In the genomic region with DNA sequence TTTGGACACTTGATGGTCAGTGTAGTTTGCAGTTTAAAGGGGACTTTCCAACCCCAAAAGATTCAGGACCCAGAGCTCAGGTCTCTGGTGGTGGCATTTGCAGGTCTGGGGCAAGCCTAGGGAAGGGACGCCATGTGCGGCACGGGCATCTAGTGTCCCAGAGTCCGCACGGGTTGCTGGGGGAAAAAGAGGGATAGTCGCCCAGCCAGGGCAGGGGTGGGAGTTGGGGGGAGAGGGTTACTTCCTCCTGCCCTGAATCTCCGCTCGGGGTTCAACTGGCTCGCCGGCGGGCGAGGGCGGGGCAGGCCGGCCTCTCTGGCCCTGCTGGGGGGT, we compare ENCODE assay signal across 13 cellular contexts. TPM values are rescaled to one million over a fixed set of nuclear protein-coding genes. Genes with fewer than 3 reads are reported as not detected.
DNase-seq lines count a peak whose midpoint lies in the region; ATAC-seq, FAIRE-seq and TF ChIP-seq lines count a peak whose summit lies in the region.
"Had no signal": no experiment of that assay in that cellular context is flagged by ENCODE, and none has a peak within 500 bp of the region (broad histone marks: within the 10 kb centered on the region; RNA-seq: fewer than 3 reads in every experiment).

No MANE protein-coding gene starts in this region.

- TF ChIP-seq EP300 in HepG2 (IDR thresholded peaks at IDR 0.05; ENCODE audit: low read depth in 2 of 2, low read length in 2 of 2) = no peak
- no peak for TF ChIP-seq EP300 in HepG2 (CRISPR knock-in tag; IDR thresholded peaks at IDR 0.05; ENCODE audit: borderline replicate concordance)

- H3K4me1 Mint-ChIP-seq in activated CD4-positive, alpha-beta memory T cell treated with anti-CD3 and anti-CD28 coated beads for 36 hours (ENCODE audit: low read depth) = peaks cover 13% of the 10 kb centered on the region
- peaks cover 20% of the 10 kb centered on the region for H3K4me1 Mint-ChIP-seq in activated CD4-positive, alpha-beta memory T cell treated with anti-CD3 and anti-CD28 coated beads, Interleukin-2, amount 10 ng/mL, durations not matched to agents 7 days and 5 days
- H3K4me1 Mint-ChIP-seq in activated naive CD8-positive, alpha-beta T cell treated with anti-CD3 and anti-CD28 coated beads, Interleukin-2, amount 10 ng/mL, durations not matched to agents 7 days and 5 days = peaks cover 17% of the 10 kb centered on the region
- H3K4me1 Mint-ChIP-seq in stimulated activated memory B cell treated with anti-CD40 and anti-IgM and Interleukin-4, amounts not matched to agents 10 μg/mL and 1 μg/mL and 100 μg/mL, for 72 hours = peaks cover 20% of the 10 kb centered on the region

- no peak overlapping the region for H3K27ac ChIP-seq in HepG2 (ENCODE audit: extremely low read length, insufficient read depth, low read length)
- H3K27ac ChIP-seq: uterus had no signal

- H3K4me2 ChIP-seq in HepG2 (ENCODE audit: low read depth, low read length) = peak overlapping the region; percentile 84

- no peak for FAIRE-seq in HepG2 (lab: Jason Lieb, UNC)

- WGBS in HepG2 (ENCODE audit: low lambda C conversion rate) = 30% methylated on average over 4 of the region's 14 CpGs

- no peaks in the 10 kb centered on the region for H3K36me3 Mint-ChIP-seq in activated CD4-positive, alpha-beta memory T cell treated with anti-CD3 and anti-CD28 coated beads for 36 hours
- no peaks in the 10 kb centered on the region for H3K36me3 Mint-ChIP-seq in activated CD4-positive, alpha-beta memory T cell treated with anti-CD3 and anti-CD28 coated beads, Interleukin-2, amount 10 ng/mL, durations not matched to agents 7 days and 5 days (ENCODE audit: low read depth)
- H3K36me3 Mint-ChIP-seq in activated naive CD8-positive, alpha-beta T cell treated with anti-CD3 and anti-CD28 coated beads, Interleukin-2, amount 10 ng/mL, durations not matched to agents 7 days and 5 days = no peaks in the 10 kb centered on the region
- H3K36me3 Mint-ChIP-seq in stimulated activated memory B cell treated with anti-CD40 and anti-IgM and Interleukin-4, amounts not matched to agents 10 μg/mL and 1 μg/mL and 100 μg/mL, for 72 hours = no peaks in the 10 kb centered on the region

- H3K4me3 ChIP-seq in HepG2 (replicated peaks in 1 of 3; ENCODE audit: insufficient read depth in 1 of 3, low read depth in 2 of 3, low read length in 3 of 3) = peak overlapping the region; percentile 47 to 74 (median 48); a peak in 4 of 6 replicates

- no peak for TF ChIP-seq RAD21 in HepG2 (CRISPR knock-in tag; IDR thresholded peaks at IDR 0.05)

- CTCF ChIA-PET in activated CD4-positive, alpha-beta memory T cell treated with anti-CD3 and anti-CD28 coated beads for 36 hours (lab: Charles Lee) = interaction anchor here (1.2 to 2.6 kb wide), 3 partner anchors 14 to 193 kb away, joined by 3 to 19 read pairs (median 4); a partner anchor contains a TSS
- CTCF ChIA-PET in activated CD4-positive, alpha-beta memory T cell treated with anti-CD3 and anti-CD28 coated beads, Interleukin-2, amount 10 ng/mL, durations not matched to agents 7 days and 5 days (lab: Charles Lee) = interaction anchor here (1.4 to 3.7 kb wide), 2 partner anchors 13 to 85 kb away, joined by 4 to 28 read pairs; a partner anchor contains a TSS
- CTCF ChIA-PET in HepG2 (lab: Yijun Ruan, JAX; ENCODE audit: low intra/inter-chr PET ratio, low total read pairs) = no interaction called here

- H3K27ac Mint-ChIP-seq in activated CD4-positive, alpha-beta memory T cell treated with anti-CD3 and anti-CD28 coated beads for 36 hours = no peak overlapping the region
- no peak overlapping the region for H3K27ac Mint-ChIP-seq in activated CD4-positive, alpha-beta memory T cell treated with anti-CD3 and anti-CD28 coated beads, Interleukin-2, amount 10 ng/mL, durations not matched to agents 7 days and 5 days
- no peak overlapping the region for H3K27ac Mint-ChIP-seq in activated naive CD8-positive, alpha-beta T cell treated with anti-CD3 and anti-CD28 coated beads, Interleukin-2, amount 10 ng/mL, durations not matched to agents 7 days and 5 days
- H3K27ac Mint-ChIP-seq in stimulated activated memory B cell treated with anti-CD40 and anti-IgM and Interleukin-4, amounts not matched to agents 10 μg/mL and 1 μg/mL and 100 μg/mL, for 72 hours = no peak overlapping the region

- no peak overlapping the region for H3K9ac ChIP-seq in HepG2 (ENCODE audit: insufficient read depth, low read depth, low read length)

- no peak for TF ChIP-seq CTCF in HepG2 (CRISPR knock-in tag; IDR thresholded peaks at IDR 0.05)

- TF ChIP-seq POLR2A in HepG2 (IDR thresholded peaks at IDR 0.05; ENCODE audit: insufficient read depth in 1 of 2, low read depth in 2 of 2, low read length in 2 of 2) = no peak

- peaks cover 32% of the 10 kb centered on the region for H3K27me3 Mint-ChIP-seq in activated CD4-positive, alpha-beta memory T cell treated with anti-CD3 and anti-CD28 coated beads for 36 hours
- peaks cover 46% of the 10 kb centered on the region for H3K27me3 Mint-ChIP-seq in activated CD4-positive, alpha-beta memory T cell treated with anti-CD3 and anti-CD28 coated beads, Interleukin-2, amount 10 ng/mL, durations not matched to agents 7 days and 5 days
- H3K27me3 Mint-ChIP-seq in activated naive CD8-positive, alpha-beta T cell treated with anti-CD3 and anti-CD28 coated beads, Interleukin-2, amount 10 ng/mL, durations not matched to agents 7 days and 5 days = peaks cover 62% of the 10 kb centered on the region
- H3K27me3 Mint-ChIP-seq in stimulated activated memory B cell treated with anti-CD40 and anti-IgM and Interleukin-4, amounts not matched to agents 10 μg/mL and 1 μg/mL and 100 μg/mL, for 72 hours = peaks cover 58% of the 10 kb centered on the region

- no peak for DNase-seq in activated CD4-positive, alpha-beta memory T cell treated with anti-CD3 and anti-CD28 coated beads for 36 hours
- no peak for DNase-seq in activated CD4-positive, alpha-beta memory T cell treated with anti-CD3 and anti-CD28 coated beads, Interleukin-2, amount 10 ng/mL, durations not matched to agents 7 days and 5 days
- no peak for DNase-seq in activated naive CD8-positive, alpha-beta T cell treated with anti-CD3 and anti-CD28 coated beads, Interleukin-2, amount 10 ng/mL, durations not matched to agents 7 days and 5 days
- DNase-seq in HepG2 (ENCODE audit: low spot score) (no peak), NCI-H146 treated with DMSO at 0.1 percent for 48 hours (lab: John Stamatoyannopoulos, UW; ENCODE audit: unreplicated experiment) (no peak), NOMO-1 treated with dmso at 0.1 percent for 144 hours (lab: John Stamatoyannopoulos, UW; ENCODE audit: unreplicated experiment) (no peak)
- DNase-seq: activated CD4-positive, alpha-beta T cell treated with anti-CD3 and anti-CD28 coated beads, Interleukin-2, amount 50 U/mL, for 1 hour; NCI-H1048 had no signal

- BruUV-seq in HepG2 (replicated peaks; lab: Mats Ljungman, UMichigan) = no TSS peak

- H3K36me3 ChIP-seq in HepG2 (replicated peaks in 1 of 2; ENCODE audit: control insufficient read depth in 1 of 2, insufficient read depth in 2 of 2, low read length in 2 of 2) = no peaks in the 10 kb centered on the region
- H3K36me3 ChIP-seq: uterus had no signal

- H3K27me3 ChIP-seq in HepG2 (ENCODE audit: control insufficient read depth in 1 of 2, insufficient read depth in 2 of 2, low read length in 2 of 2) = peaks cover 7 to 70% of the 10 kb centered on the region in 2 experiments; a peak in 4 of 5 replicates

- H3K79me2 ChIP-seq in HepG2 (ENCODE audit: insufficient read depth, low read length) = no peaks in the 10 kb centered on the region

- no peak for ATAC-seq in activated naive CD8-positive, alpha-beta T cell treated with anti-CD3 and anti-CD28 coated beads, Interleukin-2, amount 10 ng/mL, durations not matched to agents 7 days and 5 days (ENCODE audit: low read depth)
- ATAC-seq in HepG2 (peak; percentile 51), HG03095 (IDR thresholded peaks at IDR 0.05; ENCODE audit: unreplicated experiment) (no peak)
- ATAC-seq in stimulated activated memory B cell treated with anti-CD40 and anti-IgM and Interleukin-4, amounts not matched to agents 10 μg/mL and 1 μg/mL and 100 μg/mL, for 72 hours = no peak

- no peak overlapping the region for H2AFZ ChIP-seq in HepG2 (ENCODE audit: low read length)

- H3K4me3 Mint-ChIP-seq in activated CD4-positive, alpha-beta memory T cell treated with anti-CD3 and anti-CD28 coated beads for 36 hours = peak overlapping the region; percentile 41
- no peak overlapping the region for H3K4me3 Mint-ChIP-seq in activated CD4-positive, alpha-beta memory T cell treated with anti-CD3 and anti-CD28 coated beads, Interleukin-2, amount 10 ng/mL, durations not matched to agents 7 days and 5 days
- H3K4me3 Mint-ChIP-seq in activated naive CD8-positive, alpha-beta T cell treated with anti-CD3 and anti-CD28 coated beads, Interleukin-2, amount 10 ng/mL, durations not matched to agents 7 days and 5 days = peak overlapping the region; percentile 65
- H3K4me3 Mint-ChIP-seq in stimulated activated memory B cell treated with anti-CD40 and anti-IgM and Interleukin-4, amounts not matched to agents 10 μg/mL and 1 μg/mL and 100 μg/mL, for 72 hours = peak overlapping the region; percentile 61

- H3K9me3 ChIP-seq in HepG2 (ENCODE audit: low read length) = no peaks in the 10 kb centered on the region
- H3K9me3 ChIP-seq: uterus had no signal

- intact Hi-C loops in activated CD4-positive, alpha-beta memory T cell treated with anti-CD3 and anti-CD28 coated beads for 36 hours (cut with micrococcal nuclease) = no loop called here
- intact Hi-C loops in HepG2 (cut with micrococcal nuclease; ENCODE audit: unreplicated experiment) = loop anchor here (10.0 kb wide), 1 partner anchor 89 kb away; a partner anchor contains a TSS

- H3K9me3 Mint-ChIP-seq in activated CD4-positive, alpha-beta memory T cell treated with anti-CD3 and anti-CD28 coated beads for 36 hours = no peaks in the 10 kb centered on the region
- H3K9me3 Mint-ChIP-seq in activated CD4-positive, alpha-beta memory T cell treated with anti-CD3 and anti-CD28 coated beads, Interleukin-2, amount 10 ng/mL, durations not matched to agents 7 days and 5 days = no peaks in the 10 kb centered on the region
- H3K9me3 Mint-ChIP-seq in activated naive CD8-positive, alpha-beta T cell treated with anti-CD3 and anti-CD28 coated beads, Interleukin-2, amount 10 ng/mL, durations not matched to agents 7 days and 5 days = no peaks in the 10 kb centered on the region
- H3K9me3 Mint-ChIP-seq in stimulated activated memory B cell treated with anti-CD40 and anti-IgM and Interleukin-4, amounts not matched to agents 10 μg/mL and 1 μg/mL and 100 μg/mL, for 72 hours = no peaks in the 10 kb centered on the region

- H3K4me1 ChIP-seq in HepG2 (ENCODE audit: insufficient read depth, low read length) = peaks cover 15% of the 10 kb centered on the region; the same call in 1 of the 2 replicates

- in situ Hi-C loops in HepG2 (cut with HindIII; ENCODE audit: extremely low pct_ligation_motif_present, low pct_unique_long_range_greater_than_20kb) = no loop called here

- POLR2A ChIA-PET in activated CD4-positive, alpha-beta memory T cell treated with anti-CD3 and anti-CD28 coated beads for 36 hours (lab: Charles Lee) = no interaction called here
- POLR2A ChIA-PET in activated CD4-positive, alpha-beta memory T cell treated with anti-CD3 and anti-CD28 coated beads, Interleukin-2, amount 10 ng/mL, durations not matched to agents 7 days and 5 days (lab: Charles Lee) = interaction anchor here (3.1 kb wide), 1 partner anchor 13 kb away, joined by 17 read pairs; a partner anchor contains a TSS
- POLR2A ChIA-PET in activated naive CD8-positive, alpha-beta T cell treated with anti-CD3 and anti-CD28 coated beads, Interleukin-2, amount 10 ng/mL, durations not matched to agents 7 days and 5 days (lab: Charles Lee) = no interaction called here
- POLR2A ChIA-PET in HepG2 (lab: Yijun Ruan, JAX) = interaction anchor here (0.8 kb wide), 1 partner anchor 13 kb away, joined by 3 read pairs; a partner anchor contains a TSS

- no peaks in the 10 kb centered on the region for H4K20me1 ChIP-seq in HepG2 (ENCODE audit: insufficient read depth, low read length)

RNA-seq across cellular contexts. Expression of a gene that starts 0.2 kb away (rescaled TPM):
- under 1 TPM in 1 of 2 experiments, not detected in 1; 0.12 TPM for total RNA-seq in activated CD4-positive, alpha-beta memory T cell treated with anti-CD3 and anti-CD28 coated beads for 36 hours
- under 1 TPM in 1 of 2 experiments, not detected in 1; 0.13 TPM for total RNA-seq in activated CD4-positive, alpha-beta memory T cell treated with anti-CD3 and anti-CD28 coated beads, Interleukin-2, amount 10 ng/mL, durations not matched to agents 7 days and 5 days
- total RNA-seq in activated naive CD8-positive, alpha-beta T cell treated with anti-CD3 and anti-CD28 coated beads, Interleukin-2, amount 10 ng/mL, durations not matched to agents 7 days and 5 days = not detected
- not detected in 2 replicates for total RNA-seq in HepG2 (2016; rRNA removed; fragmentation: Illumina TruSeq; extraction: Trizol)
- total RNA-seq in HepG2 (2016; cell fraction: cytosol; rRNA removed; fragmentation: Illumina TruSeq; extraction: Trizol; ENCODE audit: low read depth) = not detected in 2 replicates
- total RNA-seq in HepG2 (2016; cell fraction: insoluble cytoplasmic fraction; rRNA removed; fragmentation: Illumina TruSeq; extraction: Trizol) = not detected in 2 replicates
- not detected in 2 replicates for total RNA-seq in HepG2 (2016; cell fraction: membrane; rRNA removed; fragmentation: Illumina TruSeq; extraction: Trizol)
- not detected in 2 replicates for total RNA-seq in HepG2 (2016; cell fraction: nucleus; rRNA removed; fragmentation: Illumina TruSeq; extraction: Trizol)
- polyA plus RNA-seq in HepG2 (2011; rRNA removed) = not detected in 2 replicates
- polyA plus RNA-seq in HepG2 (2011; cell fraction: cytosol; rRNA removed) = 0.03 TPM in 1 of 2 replicates, not detected in the other
- not detected in 2 replicates for polyA plus RNA-seq in HepG2 (2011; cell fraction: nucleus; rRNA removed)
- not detected in 2 replicates for polyA plus RNA-seq in HepG2 (2012)
- polyA plus RNA-seq in HepG2 (2016; cell fraction: cytosol; fragmentation: Illumina TruSeq; extraction: Trizol; ENCODE audit: low read depth) = 0.07 TPM in 1 of 2 replicates, not detected in the other
- polyA plus RNA-seq in HepG2 (2016; cell fraction: insoluble cytoplasmic fraction; fragmentation: Illumina TruSeq; extraction: Trizol; ENCODE audit: low read depth) = not detected in 2 replicates
- polyA plus RNA-seq in HepG2 (2016; cell fraction: membrane; fragmentation: Illumina TruSeq; extraction: Trizol; ENCODE audit: low read depth) = not detected in 2 replicates
- polyA plus RNA-seq in HepG2 (2016; cell fraction: nucleus; fragmentation: Illumina TruSeq; extraction: Trizol; ENCODE audit: insufficient read depth, low read depth) = not detected in 2 replicates
- not detected in 2 replicates for polyA minus RNA-seq in HepG2 (2011; rRNA and poly(A)+ RNA removed; ENCODE audit: low replicate concordance)
- not detected in 2 replicates for polyA minus RNA-seq in HepG2 (2011; cell fraction: cytosol; rRNA and poly(A)+ RNA removed)
- not detected in 2 replicates for polyA minus RNA-seq in HepG2 (2011; cell fraction: nucleus; rRNA and poly(A)+ RNA removed)
- total RNA-seq: dermis microvascular lymphatic vessel endothelial cell, uterus had no signal
- polyA plus RNA-seq: AG04450 had no signal

RNA-seq across cellular contexts. Expression of a gene that starts 13.2 kb away (rescaled TPM):
- 100 to 1,000 TPM; 121 to 126 TPM for total RNA-seq in activated CD4-positive, alpha-beta memory T cell treated with anti-CD3 and anti-CD28 coated beads for 36 hours
- total RNA-seq in activated CD4-positive, alpha-beta memory T cell treated with anti-CD3 and anti-CD28 coated beads, Interleukin-2, amount 10 ng/mL, durations not matched to agents 7 days and 5 days = 10 to 100 TPM; 76.5 to 78.2 TPM
- 10 to 100 TPM; 70.7 to 77.0 TPM for total RNA-seq in activated naive CD8-positive, alpha-beta T cell treated with anti-CD3 and anti-CD28 coated beads, Interleukin-2, amount 10 ng/mL, durations not matched to agents 7 days and 5 days
- 206 and 279 TPM in 2 replicates for total RNA-seq in HepG2 (2016; rRNA removed; fragmentation: Illumina TruSeq; extraction: Trizol)
- total RNA-seq in HepG2 (2016; cell fraction: cytosol; rRNA removed; fragmentation: Illumina TruSeq; extraction: Trizol; ENCODE audit: low read depth) = 93.3 and 103 TPM in 2 replicates
- 210 and 281 TPM in 2 replicates for total RNA-seq in HepG2 (2016; cell fraction: insoluble cytoplasmic fraction; rRNA removed; fragmentation: Illumina TruSeq; extraction: Trizol)
- 146 and 147 TPM in 2 replicates for total RNA-seq in HepG2 (2016; cell fraction: membrane; rRNA removed; fragmentation: Illumina TruSeq; extraction: Trizol)
- 127 and 139 TPM in 2 replicates for total RNA-seq in HepG2 (2016; cell fraction: nucleus; rRNA removed; fragmentation: Illumina TruSeq; extraction: Trizol)
- polyA plus RNA-seq in HepG2 (2011; rRNA removed) = 68.2 and 95.7 TPM in 2 replicates
- polyA plus RNA-seq in HepG2 (2011; cell fraction: cytosol; rRNA removed) = 27.0 and 39.4 TPM in 2 replicates
- polyA plus RNA-seq in HepG2 (2011; cell fraction: nucleus; rRNA removed) = 79.6 and 104 TPM in 2 replicates
- 71.6 and 101 TPM in 2 replicates for polyA plus RNA-seq in HepG2 (2012)
- polyA plus RNA-seq in HepG2 (2016; cell fraction: cytosol; fragmentation: Illumina TruSeq; extraction: Trizol; ENCODE audit: low read depth) = 66.8 and 90.6 TPM in 2 replicates
- 229 TPM in 2 replicates for polyA plus RNA-seq in HepG2 (2016; cell fraction: insoluble cytoplasmic fraction; fragmentation: Illumina TruSeq; extraction: Trizol; ENCODE audit: low read depth)
- polyA plus RNA-seq in HepG2 (2016; cell fraction: membrane; fragmentation: Illumina TruSeq; extraction: Trizol; ENCODE audit: low read depth) = 102 and 113 TPM in 2 replicates
- polyA plus RNA-seq in HepG2 (2016; cell fraction: nucleus; fragmentation: Illumina TruSeq; extraction: Trizol; ENCODE audit: insufficient read depth, low read depth) = 156 and 166 TPM in 2 replicates
- polyA minus RNA-seq in HepG2 (2011; rRNA and poly(A)+ RNA removed; ENCODE audit: low replicate concordance) = 14.2 and 16.7 TPM in 2 replicates
- 26.9 and 31.3 TPM in 2 replicates for polyA minus RNA-seq in HepG2 (2011; cell fraction: cytosol; rRNA and poly(A)+ RNA removed)
- polyA minus RNA-seq in HepG2 (2011; cell fraction: nucleus; rRNA and poly(A)+ RNA removed) = 96.7 and 111 TPM in 2 replicates

RNA-seq across cellular contexts. Expression of a gene that starts 36.3 kb away (rescaled TPM):
- total RNA-seq in activated CD4-positive, alpha-beta memory T cell treated with anti-CD3 and anti-CD28 coated beads for 36 hours = 10 to 100 TPM; 42.4 to 45.5 TPM
- 10 to 100 TPM; 30.7 to 33.9 TPM for total RNA-seq in activated CD4-positive, alpha-beta memory T cell treated with anti-CD3 and anti-CD28 coated beads, Interleukin-2, amount 10 ng/mL, durations not matched to agents 7 days and 5 days
- 10 to 100 TPM; 26.6 TPM for total RNA-seq in activated naive CD8-positive, alpha-beta T cell treated with anti-CD3 and anti-CD28 coated beads, Interleukin-2, amount 10 ng/mL, durations not matched to agents 7 days and 5 days
- 15.8 and 38.2 TPM in 2 replicates for total RNA-seq in HepG2 (2016; rRNA removed; fragmentation: Illumina TruSeq; extraction: Trizol)
- total RNA-seq in HepG2 (2016; cell fraction: cytosol; rRNA removed; fragmentation: Illumina TruSeq; extraction: Trizol; ENCODE audit: low read depth) = 1.8 and 2.5 TPM in 2 replicates
- total RNA-seq in HepG2 (2016; cell fraction: insoluble cytoplasmic fraction; rRNA removed; fragmentation: Illumina TruSeq; extraction: Trizol) = 16.2 and 31.7 TPM in 2 replicates
- total RNA-seq in HepG2 (2016; cell fraction: membrane; rRNA removed; fragmentation: Illumina TruSeq; extraction: Trizol) = 8.4 and 10.1 TPM in 2 replicates
- 17.0 and 17.2 TPM in 2 replicates for total RNA-seq in HepG2 (2016; cell fraction: nucleus; rRNA removed; fragmentation: Illumina TruSeq; extraction: Trizol)
- polyA plus RNA-seq in HepG2 (2011; rRNA removed) = 12.2 and 12.8 TPM in 2 replicates
- 8.3 and 11.7 TPM in 2 replicates for polyA plus RNA-seq in HepG2 (2011; cell fraction: cytosol; rRNA removed)
- 10.2 and 12.4 TPM in 2 replicates for polyA plus RNA-seq in HepG2 (2011; cell fraction: nucleus; rRNA removed)
- polyA plus RNA-seq in HepG2 (2012) = 7.7 and 9.5 TPM in 2 replicates
- polyA plus RNA-seq in HepG2 (2016; cell fraction: cytosol; fragmentation: Illumina TruSeq; extraction: Trizol; ENCODE audit: low read depth) = 0.66 and 1.1 TPM in 2 replicates
- 17.5 and 18.0 TPM in 2 replicates for polyA plus RNA-seq in HepG2 (2016; cell fraction: insoluble cytoplasmic fraction; fragmentation: Illumina TruSeq; extraction: Trizol; ENCODE audit: low read depth)
- polyA plus RNA-seq in HepG2 (2016; cell fraction: membrane; fragmentation: Illumina TruSeq; extraction: Trizol; ENCODE audit: low read depth) = 2.9 and 3.2 TPM in 2 replicates
- polyA plus RNA-seq in HepG2 (2016; cell fraction: nucleus; fragmentation: Illumina TruSeq; extraction: Trizol; ENCODE audit: insufficient read depth, low read depth) = 19.4 and 23.4 TPM in 2 replicates
- polyA minus RNA-seq in HepG2 (2011; rRNA and poly(A)+ RNA removed; ENCODE audit: low replicate concordance) = 46.5 and 49.0 TPM in 2 replicates
- 10.5 and 12.8 TPM in 2 replicates for polyA minus RNA-seq in HepG2 (2011; cell fraction: cytosol; rRNA and poly(A)+ RNA removed)
- polyA minus RNA-seq in HepG2 (2011; cell fraction: nucleus; rRNA and poly(A)+ RNA removed) = 10.0 and 15.5 TPM in 2 replicates

RNA-seq across cellular contexts. Expression of a gene that starts 42.6 kb away (rescaled TPM):
- total RNA-seq in activated CD4-positive, alpha-beta memory T cell treated with anti-CD3 and anti-CD28 coated beads for 36 hours = not detected
- under 1 TPM in 1 of 2 experiments, not detected in 1; 0.15 TPM for total RNA-seq in activated CD4-positive, alpha-beta memory T cell treated with anti-CD3 and anti-CD28 coated beads, Interleukin-2, amount 10 ng/mL, durations not matched to agents 7 days and 5 days
- not detected for total RNA-seq in activated naive CD8-positive, alpha-beta T cell treated with anti-CD3 and anti-CD28 coated beads, Interleukin-2, amount 10 ng/mL, durations not matched to agents 7 days and 5 days
- total RNA-seq in HepG2 (2016; rRNA removed; fragmentation: Illumina TruSeq; extraction: Trizol) = not detected in 2 replicates
- total RNA-seq in HepG2 (2016; cell fraction: cytosol; rRNA removed; fragmentation: Illumina TruSeq; extraction: Trizol; ENCODE audit: low read depth) = not detected in 2 replicates
- not detected in 2 replicates for total RNA-seq in HepG2 (2016; cell fraction: insoluble cytoplasmic fraction; rRNA removed; fragmentation: Illumina TruSeq; extraction: Trizol)
- 0.09 and 0.10 TPM in 2 replicates for total RNA-seq in HepG2 (2016; cell fraction: membrane; rRNA removed; fragmentation: Illumina TruSeq; extraction: Trizol)
- not detected in 2 replicates for total RNA-seq in HepG2 (2016; cell fraction: nucleus; rRNA removed; fragmentation: Illumina TruSeq; extraction: Trizol)
- polyA plus RNA-seq in HepG2 (2011; rRNA removed) = not detected in 2 replicates
- polyA plus RNA-seq in HepG2 (2011; cell fraction: cytosol; rRNA removed) = not detected in 2 replicates
- not detected in 2 replicates for polyA plus RNA-seq in HepG2 (2011; cell fraction: nucleus; rRNA removed)
- not detected in 2 replicates for polyA plus RNA-seq in HepG2 (2012)
- not detected in 2 replicates for polyA plus RNA-seq in HepG2 (2016; cell fraction: cytosol; fragmentation: Illumina TruSeq; extraction: Trizol; ENCODE audit: low read depth)
- not detected in 2 replicates for polyA plus RNA-seq in HepG2 (2016; cell fraction: insoluble cytoplasmic fraction; fragmentation: Illumina TruSeq; extraction: Trizol; ENCODE audit: low read depth)
- polyA plus RNA-seq in HepG2 (2016; cell fraction: membrane; fragmentation: Illumina TruSeq; extraction: Trizol; ENCODE audit: low read depth) = not detected in 2 replicates
- polyA plus RNA-seq in HepG2 (2016; cell fraction: nucleus; fragmentation: Illumina TruSeq; extraction: Trizol; ENCODE audit: insufficient read depth, low read depth) = not detected in 2 replicates
- not detected in 2 replicates for polyA minus RNA-seq in HepG2 (2011; rRNA and poly(A)+ RNA removed; ENCODE audit: low replicate concordance)
- not detected in 2 replicates for polyA minus RNA-seq in HepG2 (2011; cell fraction: cytosol; rRNA and poly(A)+ RNA removed)
- not detected in 2 replicates for polyA minus RNA-seq in HepG2 (2011; cell fraction: nucleus; rRNA and poly(A)+ RNA removed)
- total RNA-seq: dermis microvascular lymphatic vessel endothelial cell had no signal
- polyA plus RNA-seq: AG04450 had no signal

Comparison
In these comparisons a context has a peak if more than half of its experiments do, and no peak if none do; other contexts are left out.
1. POLR2A ChIA-PET loops: an anchor here in activated CD4-positive, alpha-beta memory T cell treated with anti-CD3 and anti-CD28 coated beads, Interleukin-2, amount 10 ng/mL, durations not matched to agents 7 days and 5 days (3.1 kb wide) and HepG2 (0.8 kb wide); none called in activated CD4-positive, alpha-beta memory T cell treated with anti-CD3 and anti-CD28 coated beads for 36 hours and activated naive CD8-positive, alpha-beta T cell treated with anti-CD3 and anti-CD28 coated beads, Interleukin-2, amount 10 ng/mL, durations not matched to agents 7 days and 5 days.